ENCODE assay signal across 8 cellular contexts in genomic region chr11:66842501-66842895, GRCh38.
A peak's percentile ranks its signal among the peaks of the same experiment; 100 is the strongest.
DNase-seq lines count a peak whose midpoint lies in the region; ATAC-seq and TF ChIP-seq lines count a peak whose summit lies in the region.

No MANE protein-coding gene starts in this region.

- H3K27me3 ChIP-seq in OCI-LY3 (ENCODE audit: low read depth, low read length) (no peaks in the 10 kb centered on the region), parathyroid adenoma (ENCODE audit: control insufficient read depth, insufficient read depth, low read length) (no peaks in the 10 kb centered on the region)

- H2AFZ ChIP-seq in OCI-LY3 (ENCODE audit: low read depth, low read length): no peak overlapping the region
- peak overlapping the region; percentile 75 for H2AFZ ChIP-seq in parathyroid adenoma

- no peak for DNase-seq in GM12865 (ENCODE audit: low read depth)
- DNase-seq in epithelial cell of esophagus (ENCODE audit: low read depth): no peak
- DNase-seq in epidermal melanocyte (ENCODE audit: insufficient read length, low spot score): no peak
- DNase-seq in effector CD4-positive, alpha-beta T cell: no peak
- no peak for DNase-seq in NCI-H1092 treated with DMSO at 0.1 percent for 48 hours (lab: John Stamatoyannopoulos, UW)

- no peak for ATAC-seq in GM21381 (IDR thresholded peaks at IDR 0.05; ENCODE audit: unreplicated experiment)

- H3K79me2 ChIP-seq in OCI-LY3 (ENCODE audit: low read length) (peaks cover 47% of the 10 kb centered on the region), parathyroid adenoma (peaks cover 13% of the 10 kb centered on the region)

- H3K4me2 ChIP-seq in OCI-LY3 (ENCODE audit: low read length) (peak overlapping the region; percentile 97), parathyroid adenoma (ENCODE audit: low read length) (peak overlapping the region; percentile 73)

- H3K9ac ChIP-seq in OCI-LY3 (ENCODE audit: low read length) (peak overlapping the region; percentile 91), parathyroid adenoma (no peak overlapping the region)

- TF ChIP-seq CTCF in GM12865 (IDR thresholded peaks at IDR 0.05; ENCODE audit: insufficient read depth, low read depth, low read length, missing control alignments): no peak
- no peak for TF ChIP-seq CTCF in OCI-LY3 (IDR thresholded peaks at IDR 0.05; ENCODE audit: low read depth, low read length)
- TF ChIP-seq CTCF in epithelial cell of esophagus (IDR thresholded peaks at IDR 0.05; ENCODE audit: insufficient read depth, low read depth, low read length, missing control alignments): no peak
- TF ChIP-seq CTCF in parathyroid adenoma (IDR thresholded peaks at IDR 0.05): no peak

- H3K4me1 ChIP-seq in OCI-LY3 (ENCODE audit: low read length): peaks cover 18% of the 10 kb centered on the region
- no peaks in the 10 kb centered on the region for H3K4me1 ChIP-seq in parathyroid adenoma

- no peaks in the 10 kb centered on the region for H3K9me3 ChIP-seq in OCI-LY3 (ENCODE audit: insufficient read depth, low read length)
- H3K9me3 ChIP-seq in parathyroid adenoma (ENCODE audit: control insufficient read depth, low read length): no peaks in the 10 kb centered on the region

- H3K4me3 ChIP-seq in GM12865 (ENCODE audit: low read depth, low read length): peak overlapping the region; percentile 92
- H3K4me3 ChIP-seq in OCI-LY3 (ENCODE audit: low read length): peak overlapping the region; percentile 83
- H3K4me3 ChIP-seq in epithelial cell of esophagus (ENCODE audit: low read length): peak overlapping the region; percentile 89
- peak overlapping the region; percentile 92 for H3K4me3 ChIP-seq in parathyroid adenoma (ENCODE audit: low read depth, low read length)

- H3K36me3 ChIP-seq in OCI-LY3 (replicated peaks; ENCODE audit: low read depth, low read length) (peaks cover 29% of the 10 kb centered on the region), parathyroid adenoma (ENCODE audit: control insufficient read depth, insufficient read depth, low read length) (no peaks in the 10 kb centered on the region)

- no peaks in the 10 kb centered on the region for H4K20me1 ChIP-seq in OCI-LY3 (ENCODE audit: insufficient read depth, low read length)

- H3K27ac ChIP-seq in OCI-LY3 (ENCODE audit: low read length): peak overlapping the region; percentile 70
- H3K27ac ChIP-seq in parathyroid adenoma: peak overlapping the region; percentile 83
